Comparison of ENCODE assay signal across 1 cellular context in genomic region chr7:129122751-129123516, GRCh38.
TF ChIP-seq lines count a peak whose summit lies in the region.

No MANE protein-coding gene starts in this region.

TF ChIP-seq in GM12878, 131 proteins besides CTCF, POLR2A, EP300 and RAD21 (continued from another document and continues in another):
- TF ChIP-seq ZBTB33 (IDR thresholded peaks at IDR 0.05) (no peak), MLLT1 (IDR thresholded peaks at IDR 0.05) (peak; percentile 81; the same call in 1 of the 2 replicates), CREB1 (IDR thresholded peaks at IDR 0.05; ENCODE audit: low read depth) (peak; percentile 72), ELK1 (IDR thresholded peaks at IDR 0.05; ENCODE audit: low read depth, low read length) (no peak), PAX8 (IDR thresholded peaks at IDR 0.05) (no peak), SRF (IDR thresholded peaks at IDR 0.05; ENCODE audit: low read depth in 2 of 2, low read length in 2 of 2) (no peak), BCL3 (IDR thresholded peaks at IDR 0.05; ENCODE audit: borderline replicate concordance, insufficient read depth, low read depth, low read length, poor library complexity, severe bottlenecking) (peak; percentile 78), TCF3 (IDR thresholded peaks at IDR 0.05; ENCODE audit: borderline replicate concordance, insufficient read depth, low read depth, low read length) (0 out of 2 replicates have a peak, but pooled peaks have one; percentile 71), BACH1 (IDR thresholded peaks at IDR 0.05; ENCODE audit: borderline replicate concordance) (peak; percentile 38; the same call in 1 of the 2 replicates), IRF5 (IDR thresholded peaks at IDR 0.05; ENCODE audit: borderline replicate concordance) (no peak; the same call in 1 of the 2 replicates), NR2F1 (conservative IDR thresholded peaks at IDR 0.05) (peak; percentile 96), BHLHE40 (IDR thresholded peaks at IDR 0.05; ENCODE audit: borderline replicate concordance in 1 of 2, low read depth in 2 of 2, low read length in 1 of 2) (peak; percentile 79 to 83), JUNB (IDR thresholded peaks at IDR 0.05) (peak; percentile 90), ZNF217 (IDR thresholded peaks at IDR 0.05) (peak; percentile 16; the same call in 1 of the 2 replicates), E2F8 (IDR thresholded peaks at IDR 0.05; ENCODE audit: low read depth, partially characterized antibody) (no peak), ZNF622 (IDR thresholded peaks at IDR 0.05) (no peak), HCFC1 (IDR thresholded peaks at IDR 0.05; ENCODE audit: low read length) (no peak), POLR2AphosphoS2 (IDR thresholded peaks at IDR 0.05; ENCODE audit: low read depth, low read length) (no peak), EZH2 (IDR thresholded peaks at IDR 0.05; ENCODE audit: borderline replicate concordance, control insufficient read depth, low read depth, low read length) (no peak), LARP7 (IDR thresholded peaks at IDR 0.05) (no peak), CEBPB (IDR thresholded peaks at IDR 0.05; ENCODE audit: borderline replicate concordance in 1 of 2, low read depth in 2 of 2, low read length in 2 of 2) (peak in 1 of 2 experiments; percentile 93; a peak in 1 of 4 replicates), PKNOX1 (IDR thresholded peaks at IDR 0.05) (peak; percentile 75), POU2F2 (IDR thresholded peaks at IDR 0.05; ENCODE audit: borderline replicate concordance, low read depth, low read length) (peak; percentile 89), ZNF592 (IDR thresholded peaks at IDR 0.05) (no peak), GABPA (IDR thresholded peaks at IDR 0.05; ENCODE audit: low read depth) (peak; percentile 51; the same call in 1 of the 2 replicates), USF2 (IDR thresholded peaks at IDR 0.05; ENCODE audit: borderline replicate concordance, low read depth, low read length) (no peak), YY1 (IDR thresholded peaks at IDR 0.05; ENCODE audit: low read depth, low read length) (peak; percentile 20), FOXM1 (IDR thresholded peaks at IDR 0.05; ENCODE audit: low read depth, low read length) (peak; percentile 100), RCOR1 (conservative IDR thresholded peaks at IDR 0.05; ENCODE audit: low read depth, low read length) (peak; percentile 89; the same call in 1 of the 2 replicates), MYC (IDR thresholded peaks at IDR 0.05; ENCODE audit: insufficient read depth, insufficient read length, insufficient replicate concordance, low read length, severe bottlenecking) (no peak), USF1 (IDR thresholded peaks at IDR 0.05; ENCODE audit: borderline replicate concordance, extremely low read length, insufficient read depth, low read depth, low read length) (no peak), SMAD5 (IDR thresholded peaks at IDR 0.05; ENCODE audit: low read depth) (no peak), SIX5 (IDR thresholded peaks at IDR 0.05; ENCODE audit: low read depth, low read length, severe bottlenecking) (no peak), ZNF207 (IDR thresholded peaks at IDR 0.05; ENCODE audit: borderline replicate concordance) (peak; percentile 75; the same call in 1 of the 2 replicates), SUZ12 (IDR thresholded peaks at IDR 0.05; ENCODE audit: unreplicated experiment) (no peak), BMI1 (IDR thresholded peaks at IDR 0.05; ENCODE audit: borderline replicate concordance) (peak; percentile 38; the same call in 1 of the 2 replicates), HSF1 (IDR thresholded peaks at IDR 0.05; ENCODE audit: low read depth, low read length) (no peak), MXI1 (IDR thresholded peaks at IDR 0.05; ENCODE audit: low read depth, low read length) (peak; percentile 19; the same call in 1 of the 2 replicates), IRF4 (IDR thresholded peaks at IDR 0.05; ENCODE audit: low read depth, low read length) (peak; percentile 89), CHD2 (IDR thresholded peaks at IDR 0.05; ENCODE audit: borderline replicate concordance, low read depth, low read length) (peak; percentile 68; the same call in 1 of the 2 replicates)
